Comparison of ENCODE assay signal across 9 cellular contexts in genomic region chr15:63234479-63234878, GRCh38. TPM values are rescaled to one million over a fixed set of nuclear protein-coding genes. Genes with fewer than 3 reads are reported as not detected.
A peak's percentile ranks its signal among the peaks of the same experiment; 100 is the strongest.
DNase-seq lines count a peak whose midpoint lies in the region; ATAC-seq and TF ChIP-seq lines count a peak whose summit lies in the region.
"Had no signal": no experiment of that assay in that cellular context is flagged by ENCODE, and none has a peak within 500 bp of the region (broad histone marks: within the 10 kb centered on the region; RNA-seq: fewer than 3 reads in every experiment).

No MANE protein-coding gene starts in this region.

- peak; percentile 70 for DNase-seq in M059J (ENCODE audit: low read depth)
- DNase-seq in cardiac fibroblast (ENCODE audit: low read depth in 2 of 2) = peak; percentile 81 to 87
- DNase-seq in medulla oblongata (ENCODE audit: extremely low spot score) = peak; percentile 73
- DNase-seq in thoracic aorta (ENCODE audit: low spot score) = no peak
- no peak for DNase-seq in NK-92 (lab: John Stamatoyannopoulos, UW; ENCODE audit: unreplicated experiment)
- no peak for DNase-seq in A673 (ENCODE audit: low spot score)
- DNase-seq in NCI-H748 (lab: John Stamatoyannopoulos, UW; ENCODE audit: unreplicated experiment) = no peak
- DNase-seq: islet precursor cell, NCI-H1436 treated with DMSO at 0.1 percent for 48 hours had no signal

- no peaks in the 10 kb centered on the region for H3K36me3 ChIP-seq in thoracic aorta
- H3K36me3 ChIP-seq in A673 (ENCODE audit: insufficient read depth, low read length, poor library complexity, severe bottlenecking) = no peaks in the 10 kb centered on the region

- TF ChIP-seq CTCF in cardiac fibroblast (IDR thresholded peaks at IDR 0.05; ENCODE audit: low read depth, low read length) (no peak), thoracic aorta (IDR thresholded peaks at IDR 0.05) (no peak), A673 (conservative IDR thresholded peaks at IDR 0.05; ENCODE audit: low read depth, low read length) (no peak)

- H3K4me1 ChIP-seq in thoracic aorta (ENCODE audit: control insufficient read depth in 1 of 2, low read depth in 2 of 2) = peaks cover 50 to 56% of the 10 kb centered on the region in 2 donors
- peaks cover 45% of the 10 kb centered on the region for H3K4me1 ChIP-seq in A673 (ENCODE audit: insufficient read depth, low read length, poor library complexity, severe bottlenecking)

- BruUV-seq in A673 (replicated peaks; lab: Mats Ljungman, UMichigan) = no TSS peak

- H3K9me3 ChIP-seq in thoracic aorta (no peaks in the 10 kb centered on the region), A673 (ENCODE audit: low read depth, low read length, poor library complexity, severe bottlenecking) (no peaks in the 10 kb centered on the region)

- ATAC-seq in thoracic aorta (ENCODE audit: insufficient number of reproducible peaks, low FRiP score, low read depth) = peak; percentile 58

- H3K27me3 ChIP-seq in thoracic aorta (replicated peaks; ENCODE audit: insufficient read depth) (no peaks in the 10 kb centered on the region), A673 (replicated peaks; ENCODE audit: insufficient read depth, low read depth, low read length, poor library complexity) (no peaks in the 10 kb centered on the region)

- H3K27ac ChIP-seq in thoracic aorta (peak overlapping the region; percentile 65), A673 (ENCODE audit: low read depth, low read length, poor library complexity, severe bottlenecking) (no peak overlapping the region)

- CTCF ChIA-PET in A673 (lab: Charles Lee) = no interaction called here

- no peak overlapping the region for H3K4me3 ChIP-seq in cardiac fibroblast (replicated peaks in 1 of 2; ENCODE audit: low read depth in 2 of 2, low read length in 2 of 2)
- H3K4me3 ChIP-seq in thoracic aorta = peak overlapping the region; percentile 48
- H3K4me3 ChIP-seq in A673 (ENCODE audit: low read depth, low read length, poor library complexity, severe bottlenecking) = no peak overlapping the region

- intact Hi-C loops in A673 (cut with micrococcal nuclease; ENCODE audit: unreplicated experiment) = no loop called here

- POLR2A ChIA-PET in A673 (lab: Charles Lee; ENCODE audit: low non-redundant PET) = no interaction called here

RNA-seq across cellular contexts. Expression of gene APH1B, which starts 42.9 kb away (rescaled TPM):
- total RNA-seq in M059J (2014; rRNA removed; shearing (Covaris generic)) = 7.7 and 8.8 TPM in 2 replicates
- total RNA-seq in thoracic aorta = 10 to 100 TPM; 16.2 to 22.2 TPM
- 6.2 and 8.1 TPM in 2 replicates for total RNA-seq in A673 (2021)

RNA-seq across cellular contexts. Expression of gene RAB8B, which starts 45.1 kb away (rescaled TPM):
- total RNA-seq in M059J (2014; rRNA removed; shearing (Covaris generic)) = 37.8 and 48.5 TPM in 2 replicates
- total RNA-seq in thoracic aorta = 10 to 100 TPM; 55.2 to 64.1 TPM
- 29.1 and 34.3 TPM in 2 replicates for total RNA-seq in A673 (2021)

Comparison
In these comparisons a context has a peak if more than half of its experiments do, and no peak if none do; other contexts are left out.
1. DNase-seq: peak in M059J (single experiment), cardiac fibroblast (2 of 2) and medulla oblongata (single experiment); none in thoracic aorta (single experiment), NK-92 (single experiment), A673 (single experiment) and NCI-H748 (single experiment).